In genomic region chr12:31368666-31369361, GRCh38 we compare ENCODE assay signal across 11 cellular contexts. TPM values are rescaled to one million over a fixed set of nuclear protein-coding genes. Genes with fewer than 3 reads are reported as not detected.
DNase-seq lines count a peak whose midpoint lies in the region; ATAC-seq and TF ChIP-seq lines count a peak whose summit lies in the region.
"Had no signal": no experiment of that assay in that cellular context is flagged by ENCODE, and none has a peak within 500 bp of the region (broad histone marks: within the 10 kb centered on the region; RNA-seq: fewer than 3 reads in every experiment).

No MANE protein-coding gene starts in this region.

- H3K4me1 Mint-ChIP-seq in T-helper 17 cell, result peaks cover 5% of the 10 kb centered on the region
- H3K4me1 Mint-ChIP-seq: T-cell had no signal

- H3K36me3 ChIP-seq in NT2/D1 (ENCODE audit: insufficient read depth, insufficient read length, low read length), result no peaks in the 10 kb centered on the region
- H3K36me3 ChIP-seq: left lung, prostate gland had no signal

- H3K9me3 ChIP-seq in NT2/D1 (ENCODE audit: insufficient read depth, low read length) (no peaks in the 10 kb centered on the region), T-helper 17 cell (ENCODE audit: control insufficient read depth, low read length, poor library complexity, severe bottlenecking) (no peaks in the 10 kb centered on the region)
- H3K9me3 ChIP-seq: left lung, prostate gland had no signal

- peak; percentile 17 for DNase-seq in NCI-H2171 treated with DMSO at 0.1 percent for 48 hours (lab: John Stamatoyannopoulos, UW)
- no peak for DNase-seq in NCI-H2171 (lab: John Stamatoyannopoulos, UW)
- peak; percentile 68 for DNase-seq in NT2/D1 (ENCODE audit: low read depth, low spot score)
- DNase-seq in fibroblast of villous mesenchyme (ENCODE audit: low read depth), result peak; percentile 26
- no peak for DNase-seq in sciatic nerve (ENCODE audit: low spot score)
- no peak for DNase-seq in stimulated activated naive CD4-positive, alpha-beta T cell treated with Interleukin-2 at 50 U/mL for 16 hours (lab: John Stamatoyannopoulos, UW)
- DNase-seq in activated naive CD4-positive, alpha-beta T cell treated with Interleukin-2 at 50 U/mL for 16 hours, result no peak
- DNase-seq in T-helper 17 cell, result no peak
- DNase-seq: left lung, T-cell had no signal

- peaks cover 2% of the 10 kb centered on the region for H3K36me3 Mint-ChIP-seq in T-helper 17 cell (ENCODE audit: low read depth)
- H3K36me3 Mint-ChIP-seq: T-cell had no signal

- TF ChIP-seq CTCF in fibroblast of villous mesenchyme (IDR thresholded peaks at IDR 0.05; ENCODE audit: insufficient read depth, low read depth, low read length), result no peak

- ATAC-seq in sciatic nerve (peak; percentile 33), T-helper 17 cell (no peak)
- ATAC-seq: T-cell had no signal

- H3K27me3 Mint-ChIP-seq in T-helper 17 cell, result peaks cover 28% of the 10 kb centered on the region

- intact Hi-C loops in sciatic nerve (cut with DNase I), result no loop called here

- H3K4me3 ChIP-seq in NT2/D1 (ENCODE audit: insufficient read length, low read depth) (no peak overlapping the region), fibroblast of villous mesenchyme (ENCODE audit: low read depth, low read length) (no peak overlapping the region)

- H3K4me3 Mint-ChIP-seq in T-helper 17 cell, result no peak overlapping the region
- H3K4me3 Mint-ChIP-seq: T-cell had no signal

- H3K9ac ChIP-seq in NT2/D1 (ENCODE audit: insufficient read length, low read depth), result peak overlapping the region; percentile 53

- H3K27ac Mint-ChIP-seq in T-helper 17 cell, result no peak overlapping the region
- H3K27ac Mint-ChIP-seq: T-cell had no signal

- H3K27me3 ChIP-seq in NT2/D1 (ENCODE audit: insufficient read depth, insufficient read length), result no peaks in the 10 kb centered on the region
- H3K27me3 ChIP-seq: left lung had no signal

- H3K4me1 ChIP-seq in NT2/D1 (ENCODE audit: insufficient read depth, insufficient read length), result peaks cover 20% of the 10 kb centered on the region
- H3K4me1 ChIP-seq: prostate gland had no signal

RNA-seq across cellular contexts. Expression of gene SINHCAF, which starts 42.9 kb away (rescaled TPM):
- total RNA-seq in fibroblast of villous mesenchyme (28.3 and 39.3 TPM in 2 replicates), sciatic nerve (12.4 TPM), T-helper 17 cell (10 to 100 TPM; 87.1 to 95.7 TPM)

Comparison
In these comparisons a context has a peak if more than half of its experiments do, and no peak if none do; other contexts are left out.
1. DNase-seq: peak in NCI-H2171 treated with DMSO at 0.1 percent for 48 hours (single experiment), NT2/D1 (single experiment) and fibroblast of villous mesenchyme (single experiment); none in NCI-H2171 (single experiment), sciatic nerve (single experiment), stimulated activated naive CD4-positive, alpha-beta T cell treated with Interleukin-2 at 50 U/mL for 16 hours (single experiment), activated naive CD4-positive, alpha-beta T cell treated with Interleukin-2 at 50 U/mL for 16 hours (single experiment) and T-helper 17 cell (0 of 3).